ENCODE assay signal across 10 cellular contexts in the genomic region with DNA sequence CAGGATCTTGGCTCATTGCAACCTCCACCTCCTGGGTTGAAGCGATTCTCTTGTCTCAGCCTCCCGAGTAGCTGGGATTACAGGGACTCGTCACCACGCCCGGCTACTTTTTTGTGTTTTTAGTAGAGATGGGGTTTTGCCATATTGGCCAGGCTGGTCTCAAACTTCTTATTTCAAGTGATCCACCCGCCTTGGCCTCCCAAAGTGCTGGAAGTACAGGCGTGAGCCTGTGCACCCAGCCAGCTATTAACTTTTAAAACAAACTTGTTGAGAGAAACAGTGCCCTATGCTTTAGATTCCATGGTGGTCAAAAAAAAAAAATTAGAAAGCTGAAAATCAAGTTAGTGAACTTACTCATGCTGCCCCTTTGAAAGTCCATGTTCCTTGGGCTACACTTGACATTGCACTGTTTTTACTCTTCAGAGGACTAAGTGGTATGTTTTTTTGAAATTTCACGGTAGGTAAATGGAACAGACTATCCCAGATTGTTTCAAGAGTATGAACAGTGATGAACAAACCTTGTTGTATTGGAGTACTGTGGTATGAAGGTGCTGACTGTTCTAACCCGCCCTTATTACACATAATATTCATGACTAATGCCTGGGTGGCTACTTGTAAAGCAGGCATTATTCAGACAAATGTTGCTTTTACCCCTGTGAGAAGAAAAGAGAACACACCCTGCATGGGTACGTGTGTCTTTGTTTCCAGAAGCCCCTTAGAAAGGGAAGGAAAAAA.
DNase-seq lines count a peak whose midpoint lies in the region; ATAC-seq and TF ChIP-seq lines count a peak whose summit lies in the region.
"Had no signal": no experiment of that assay in that cellular context is flagged by ENCODE, and none has a peak within 500 bp of the region (broad histone marks: within the 10 kb centered on the region; RNA-seq: fewer than 3 reads in every experiment).

No MANE protein-coding gene starts in this region.

- no peak for TF ChIP-seq CTCF in GM20000 (IDR thresholded peaks at IDR 0.05; ENCODE audit: extremely low read depth, missing control alignments)

- ATAC-seq in HG02610 (IDR thresholded peaks at IDR 0.05; ENCODE audit: unreplicated experiment) = no peak

- H3K9me3 ChIP-seq in muscle layer of duodenum (ENCODE audit: control insufficient read depth in 1 of 2, low read length in 2 of 2) = no peaks in the 10 kb centered on the region

- peaks cover 9 to 14% of the 10 kb centered on the region in 2 donors for H3K36me3 ChIP-seq in muscle layer of duodenum (ENCODE audit: control insufficient read depth in 1 of 2, insufficient read depth in 2 of 2, low read length in 2 of 2)

- peaks cover 6 to 23% of the 10 kb centered on the region in 2 donors for H3K4me1 ChIP-seq in muscle layer of duodenum (ENCODE audit: control insufficient read depth in 1 of 2, insufficient read depth in 2 of 2, low read length in 2 of 2)

- H3K27ac ChIP-seq in muscle layer of duodenum (ENCODE audit: low read length) = peak overlapping the region; percentile 65

- peak; percentile 35 for DNase-seq in A172 (ENCODE audit: low spot score)
- peak; percentile 82 for DNase-seq in LHCN-M2 (ENCODE audit: low read depth)
- DNase-seq in dermis blood vessel endothelial cell = peak; percentile 73
- no peak for DNase-seq in NCI-H146 (lab: John Stamatoyannopoulos, UW)
- DNase-seq in GM20000 (ENCODE audit: low spot score) = no peak
- no peak for DNase-seq in HUDEP-2 (lab: John Stamatoyannopoulos, UW; ENCODE audit: unreplicated experiment in 76 of 76)
- DNase-seq: NCI-H2227 treated with DMSO at 0.1 percent for 48 hours, posterior cingulate gyrus had no signal

- H3K27me3 ChIP-seq in muscle layer of duodenum (ENCODE audit: low read depth, low read length) = no peaks in the 10 kb centered on the region

- H3K4me3 ChIP-seq in muscle layer of duodenum (ENCODE audit: low read depth in 1 of 2, low read length in 2 of 2) = no peak overlapping the region

Comparison
In these comparisons a context has a peak if more than half of its experiments do, and no peak if none do; other contexts are left out.
1. DNase-seq: peak in A172 (single experiment), LHCN-M2 (single experiment) and dermis blood vessel endothelial cell (single experiment); none in NCI-H146 (single experiment), GM20000 (single experiment) and HUDEP-2 (0 of 76).